9 cellular contexts compared by ENCODE assay signal in genomic region chr2:9638532-9638931, GRCh38. TPM values are rescaled to one million over a fixed set of nuclear protein-coding genes. Genes with fewer than 3 reads are reported as not detected.
DNase-seq lines count a peak whose midpoint lies in the region; ATAC-seq and TF ChIP-seq lines count a peak whose summit lies in the region.
"Had no signal": no experiment of that assay in that cellular context is flagged by ENCODE, and none has a peak within 500 bp of the region (broad histone marks: within the 10 kb centered on the region; RNA-seq: fewer than 3 reads in every experiment).

No MANE protein-coding gene starts in this region.

- no peak for ATAC-seq in T-cell (replicated peaks in 1 of 4)

- peak; percentile 90 for DNase-seq in HFFc6
- DNase-seq in astrocyte of the spinal cord (ENCODE audit: low read depth, low spot score), result peak; percentile 95
- peak; percentile 97 for DNase-seq in iris pigment epithelial cell (ENCODE audit: low read depth)
- DNase-seq in stromal cell of bone marrow (ENCODE audit: low read depth), result peak; percentile 91
- no peak for DNase-seq in T-cell
- DNase-seq in stimulated activated CD4-positive, alpha-beta T cell treated with anti-CD3 and anti-CD28 coated beads, Interleukin-1b, Interleukin-23, amount 100 ng/mL, for 48 hours, result no peak
- DNase-seq in NCI-H345 treated with DMSO at 0.1 percent for 48 hours (lab: John Stamatoyannopoulos, UW; ENCODE audit: unreplicated experiment), result no peak
- no peak for DNase-seq in activated CD4-positive, alpha-beta T cell treated with anti-CD3 and anti-CD28 coated beads, Interleukin-2, amount 50 U/mL, for 48 hours

- in situ Hi-C loops in astrocyte of the spinal cord (cut with HindIII; ENCODE audit: low sequenced_read_pairs), result no loop called here

- H3K4me3 ChIP-seq in astrocyte of the spinal cord (ENCODE audit: low read depth, low read length), result no peak overlapping the region

- H3K36me3 Mint-ChIP-seq in HFFc6 (ENCODE audit: low read depth) (no peaks in the 10 kb centered on the region), T-cell (no peaks in the 10 kb centered on the region)

- H3K27ac Mint-ChIP-seq in HFFc6 (peak overlapping the region; percentile 68), T-cell (no peak overlapping the region)
- H3K27ac Mint-ChIP-seq: stimulated activated naive CD8-positive, alpha-beta T cell treated with anti-CD3 and anti-CD28 coated beads, Interleukin-15, Interleukin-2, amounts not matched to agents 100 ng/mL and 50 ng/mL, for 24 hours had no signal

- H3K9me3 Mint-ChIP-seq in HFFc6 (no peaks in the 10 kb centered on the region), T-cell (no peaks in the 10 kb centered on the region)
- H3K9me3 Mint-ChIP-seq: stimulated activated naive CD8-positive, alpha-beta T cell treated with anti-CD3 and anti-CD28 coated beads, Interleukin-15, Interleukin-2, amounts not matched to agents 100 ng/mL and 50 ng/mL, for 24 hours had no signal

- POLR2A ChIA-PET in T-cell (lab: Charles Lee), result no interaction called here

- H3K4me1 Mint-ChIP-seq in HFFc6 (ENCODE audit: low read depth) (peaks cover 66% of the 10 kb centered on the region), T-cell (peaks cover 0 to 11% (median 8%) of the 10 kb centered on the region in 3 donors)

- peaks cover 6% of the 10 kb centered on the region for H3K27me3 Mint-ChIP-seq in HFFc6 (ENCODE audit: insufficient read depth)
- peaks cover 0 to 4% of the 10 kb centered on the region in 2 donors for H3K27me3 Mint-ChIP-seq in T-cell

- TF ChIP-seq CTCF in HFFc6 (IDR thresholded peaks at IDR 0.05), result no peak
- TF ChIP-seq CTCF in astrocyte of the spinal cord (IDR thresholded peaks at IDR 0.05; ENCODE audit: low read depth, low read length), result no peak

- H3K4me3 Mint-ChIP-seq in HFFc6 (peak overlapping the region; percentile 62), T-cell (no peak overlapping the region)
- H3K4me3 Mint-ChIP-seq: stimulated activated naive CD8-positive, alpha-beta T cell treated with anti-CD3 and anti-CD28 coated beads, Interleukin-15, Interleukin-2, amounts not matched to agents 100 ng/mL and 50 ng/mL, for 24 hours had no signal

- CTCF ChIA-PET in T-cell (lab: Charles Lee), result no interaction called here

RNA-seq across cellular contexts. Expression of gene YWHAQ, which starts 7.7 kb away (rescaled TPM):
- total RNA-seq in HFFc6 (2021; fragmentation: NEBNext Ultra II Directional; extraction: Animal tissue kit (Norgen Biotek cat#: 25700)), result 100 to 1,000 TPM; 461 to 607 (median 548) TPM
- 100 to 1,000 TPM; 104 to 141 (median 139) TPM for total RNA-seq in T-cell

Comparison
In these comparisons a context has a peak if more than half of its experiments do, and no peak if none do; other contexts are left out.
1. DNase-seq: peak in HFFc6 (single experiment), astrocyte of the spinal cord (single experiment), iris pigment epithelial cell (single experiment) and stromal cell of bone marrow (single experiment); none in T-cell (0 of 34), stimulated activated CD4-positive, alpha-beta T cell treated with anti-CD3 and anti-CD28 coated beads, Interleukin-1b, Interleukin-23, amount 100 ng/mL, for 48 hours (single experiment), NCI-H345 treated with DMSO at 0.1 percent for 48 hours (single experiment) and activated CD4-positive, alpha-beta T cell treated with anti-CD3 and anti-CD28 coated beads, Interleukin-2, amount 50 U/mL, for 48 hours (0 of 2).